In the genomic region with DNA sequence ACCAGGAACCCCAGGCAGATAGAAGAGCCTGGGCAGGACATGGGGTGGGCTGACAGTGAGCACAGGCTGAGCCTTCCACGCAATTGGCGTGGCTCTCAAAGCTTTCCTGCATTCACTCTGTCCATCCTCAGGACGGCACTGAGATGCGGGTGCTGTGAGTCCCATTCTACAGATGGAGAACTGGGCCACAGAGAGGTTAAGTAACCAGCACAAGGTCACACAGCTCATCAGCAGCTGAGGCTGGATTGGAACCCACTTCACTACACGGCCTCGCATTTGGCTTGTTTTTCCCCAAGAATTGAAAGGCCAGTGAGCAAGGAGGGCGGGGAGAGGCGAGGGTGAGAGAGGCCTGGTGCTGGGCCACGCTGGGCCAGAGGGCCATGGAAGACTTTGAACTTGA, we compare ENCODE assay signal across 3 cellular contexts.
TF ChIP-seq lines count a peak whose summit lies in the region.

No MANE protein-coding gene starts in this region.

TF ChIP-seq in HepG2, 621 proteins besides CTCF, POLR2A, EP300 and RAD21:
- TF ChIP-seq ZNF768 (CRISPR knock-in tag; IDR thresholded peaks at IDR 0.05) = peak; percentile 91
- no peak for TF ChIP-seq ZNF460 (CRISPR knock-in tag; IDR thresholded peaks at IDR 0.05; ENCODE audit: borderline replicate concordance)

TF ChIP-seq in K562, 482 proteins besides CTCF, POLR2A, EP300 and RAD21:
- 0 out of 4 replicates have a peak, but pooled peaks of 1 of the 2 experiments have one; percentile 12 for TF ChIP-seq KDM1A (IDR thresholded peaks at IDR 0.05)
- TF ChIP-seq ZFP30 (CRISPR knock-in tag; IDR thresholded peaks at IDR 0.05; ENCODE audit: borderline replicate concordance) = no peak
- TF ChIP-seq ZFP36 (IDR thresholded peaks at IDR 0.05; ENCODE audit: low read depth, low read length, partially characterized antibody) = peak; percentile 82
- 0 out of 2 replicates have a peak, but pooled peaks have one; percentile 40 for TF ChIP-seq PTBP1 (IDR thresholded peaks at IDR 0.05; ENCODE audit: low read depth, low read length)
- peak; percentile 55 for TF ChIP-seq RBM25 (IDR thresholded peaks at IDR 0.05; ENCODE audit: low read depth, low read length, severe bottlenecking)

TF ChIP-seq in GM12891, 5 proteins besides CTCF, POLR2A, EP300 and RAD21:
- TF ChIP-seq POU2F2 (IDR thresholded peaks at IDR 0.05; ENCODE audit: low read depth, low read length) = no peak
- TF ChIP-seq PAX5 (IDR thresholded peaks at IDR 0.05; ENCODE audit: insufficient read depth, low read length, severe bottlenecking) = no peak
- no peak for TF ChIP-seq POLR2AphosphoS5 (IDR thresholded peaks at IDR 0.05; ENCODE audit: low read depth, low read length)
- TF ChIP-seq SPI1 (IDR thresholded peaks at IDR 0.05; ENCODE audit: low read depth, low read length) = no peak
- no peak for TF ChIP-seq TAF1 (IDR thresholded peaks at IDR 0.05; ENCODE audit: low read depth, low read length)
